26 cellular contexts compared by ENCODE assay signal in genomic region chr17:37121616-37122015, GRCh38.
"Had no signal": no experiment of that assay in that cellular context is flagged by ENCODE, and none has a peak within 500 bp of the region (broad histone marks: within the 10 kb centered on the region; RNA-seq: fewer than 3 reads in every experiment).

No MANE protein-coding gene starts in this region.

- DNase-seq: islet precursor cell; left ventricle myocardium inferior; midbrain; mucosa of descending colon; naive thymus-derived CD4-positive, alpha-beta T cell; ovary; right lobe of liver; stimulated activated CD4-positive, alpha-beta T cell treated with anti-CD3 and anti-CD28 coated beads, Interleukin-1b, Interleukin-23, amount 100 ng/mL, for 48 hours; stimulated activated CD4-positive, alpha-beta T cell treated with anti-CD3 and anti-CD28 coated beads, Interleukin-2, amount 100 ng/mL, for 48 hours; stimulated activated CD4-positive, alpha-beta T cell treated with anti-CD3 and anti-CD28 coated beads, Interleukin-4, amount 100 ng/mL, for 4 hours; stimulated activated CD8-positive, alpha-beta memory T cell treated with anti-CD3 and anti-CD28 coated beads, Interleukin-4, amount 100 ng/mL, for 48 hours; stimulated activated naive CD4-positive, alpha-beta T cell treated with Interleukin-2 at 50 U/mL for 16 hours; stimulated activated naive CD8-positive, alpha-beta T cell treated with anti-CD3 and anti-CD28 coated beads, Interleukin-15, amount 100 ng/mL, for 72 hours; substantia nigra; uterus had no signal

- H3K27ac ChIP-seq: hepatocyte, left ventricle myocardium inferior, ovary, right atrium auricular region, right lobe of liver, tibial nerve, uterus had no signal

- H3K4me3 ChIP-seq: hepatocyte, left ventricle myocardium inferior, lung, mucosa of descending colon, ovary, right atrium auricular region, right lobe of liver, smooth muscle cell, tibial nerve, uterus had no signal

- H3K79me2 ChIP-seq: hepatocyte had no signal

- H3K4me1 ChIP-seq: left ventricle myocardium inferior, right atrium auricular region, uterus had no signal

- H3K9me3 Mint-ChIP-seq: memory B cell; naive thymus-derived CD4-positive, alpha-beta T cell; natural killer cell treated with Interleukin-12 subunit alpha and Interleukin-12 subunit beta and Interleukin-15 and Interleukin-18, amount 100 ng/mL, for 72 hours; stimulated activated memory B cell treated with anti-CD40 and anti-IgM and Interleukin-4, amounts not matched to agents 10 μg/mL and 1 μg/mL and 100 μg/mL, for 72 hours; stimulated activated naive CD8-positive, alpha-beta T cell treated with anti-CD3 and anti-CD28 coated beads, Interleukin-15, amount 100 ng/mL, for 72 hours; type B pancreatic cell had no signal

- H3K4me2 ChIP-seq: hepatocyte, smooth muscle cell had no signal

- H3K9me3 ChIP-seq: left ventricle myocardium inferior, mucosa of descending colon, ovary, right atrium auricular region, right lobe of liver, tibial nerve, uterus had no signal

- H3K36me3 ChIP-seq: ovary, uterus had no signal

- H3K27me3 Mint-ChIP-seq: memory B cell; naive thymus-derived CD4-positive, alpha-beta T cell; natural killer cell treated with Interleukin-12 subunit alpha and Interleukin-12 subunit beta and Interleukin-15 and Interleukin-18, amount 100 ng/mL, for 72 hours; progenitor cell of endocrine pancreas; stimulated activated memory B cell treated with anti-CD40 and anti-IgM and Interleukin-4, amounts not matched to agents 10 μg/mL and 1 μg/mL and 100 μg/mL, for 72 hours; stimulated activated naive CD8-positive, alpha-beta T cell treated with anti-CD3 and anti-CD28 coated beads, Interleukin-15, amount 100 ng/mL, for 72 hours; type B pancreatic cell had no signal

- H3K27ac Mint-ChIP-seq: memory B cell; progenitor cell of endocrine pancreas; stimulated activated memory B cell treated with anti-CD40 and anti-IgM and Interleukin-4, amounts not matched to agents 10 μg/mL and 1 μg/mL and 100 μg/mL, for 72 hours; type B pancreatic cell had no signal

- H3K4me1 Mint-ChIP-seq: stimulated activated memory B cell treated with anti-CD40 and anti-IgM and Interleukin-4, amounts not matched to agents 10 μg/mL and 1 μg/mL and 100 μg/mL, for 72 hours; stimulated activated naive CD8-positive, alpha-beta T cell treated with anti-CD3 and anti-CD28 coated beads, Interleukin-15, amount 100 ng/mL, for 72 hours had no signal

- H3K36me3 Mint-ChIP-seq: natural killer cell treated with Interleukin-12 subunit alpha and Interleukin-12 subunit beta and Interleukin-15 and Interleukin-18, amount 100 ng/mL, for 72 hours had no signal

- H3K27me3 ChIP-seq: hepatocyte, ovary, right atrium auricular region, right lobe of liver, tibial nerve, uterus had no signal

- H2AFZ ChIP-seq: hepatocyte had no signal

- H3K4me3 Mint-ChIP-seq: memory B cell; naive thymus-derived CD4-positive, alpha-beta T cell; natural killer cell treated with Interleukin-12 subunit alpha and Interleukin-12 subunit beta and Interleukin-15 and Interleukin-18, amount 100 ng/mL, for 72 hours; neural crest cell; stimulated activated memory B cell treated with anti-CD40 and anti-IgM and Interleukin-4, amounts not matched to agents 10 μg/mL and 1 μg/mL and 100 μg/mL, for 72 hours; stimulated activated naive CD8-positive, alpha-beta T cell treated with anti-CD3 and anti-CD28 coated beads, Interleukin-15, amount 100 ng/mL, for 72 hours; type B pancreatic cell had no signal
